ENCODE assay signal across 26 cellular contexts in genomic region chr6:20474756-20475542, GRCh38. TPM values are rescaled to one million over a fixed set of nuclear protein-coding genes. Genes with fewer than 3 reads are reported as not detected.
DNase-seq lines count a peak whose midpoint lies in the region; ATAC-seq and TF ChIP-seq lines count a peak whose summit lies in the region.
"Had no signal": no experiment of that assay in that cellular context is flagged by ENCODE, and none has a peak within 500 bp of the region (broad histone marks: within the 10 kb centered on the region; RNA-seq: fewer than 3 reads in every experiment).

No MANE protein-coding gene starts in this region.

- intact Hi-C loops in IMR-90 (cut with micrococcal nuclease) (no loop called here), esophagus squamous epithelium (cut with DNase I) (no loop called here)
- intact Hi-C loops in dendritic cell treated with granulocyte-macrophage colony-stimulating factor and Interleukin-4, amounts not matched to agents 40 ng/mL and 50 ng/mL, for 4 days (cut with micrococcal nuclease) = no loop called here
- intact Hi-C loops in activated CD4-positive, alpha-beta memory T cell treated with anti-CD3 and anti-CD28 coated beads for 36 hours (cut with micrococcal nuclease) = no loop called here

- no peak for ATAC-seq in IMR-90 (ENCODE audit: low read depth)
- no peak for ATAC-seq in HG03135 (IDR thresholded peaks at IDR 0.05; ENCODE audit: unreplicated experiment)
- ATAC-seq in SK-N-SH treated with all-trans-retinoic acid at 6 μM for 48 hours = no peak
- ATAC-seq: Right ventricle myocardium inferior had no signal

- no peak overlapping the region for H3K14ac ChIP-seq in IMR-90 (replicated peaks; ENCODE audit: low read depth, low read length)

- H3K27me3 Mint-ChIP-seq in dendritic cell treated with granulocyte-macrophage colony-stimulating factor and Interleukin-4, amounts not matched to agents 40 ng/mL and 50 ng/mL, for 4 days = no peaks in the 10 kb centered on the region
- no peaks in the 10 kb centered on the region for H3K27me3 Mint-ChIP-seq in activated CD4-positive, alpha-beta memory T cell treated with anti-CD3 and anti-CD28 coated beads for 36 hours
- H3K27me3 Mint-ChIP-seq: CD8-positive, alpha-beta memory T cell; IgD-negative memory B cell had no signal

- peaks cover 44% of the 10 kb centered on the region for H3K4me1 Mint-ChIP-seq in dendritic cell treated with granulocyte-macrophage colony-stimulating factor and Interleukin-4, amounts not matched to agents 40 ng/mL and 50 ng/mL, for 4 days (ENCODE audit: low read depth)
- peaks cover 2% of the 10 kb centered on the region for H3K4me1 Mint-ChIP-seq in activated CD4-positive, alpha-beta memory T cell treated with anti-CD3 and anti-CD28 coated beads for 36 hours (ENCODE audit: low read depth)

- no peaks in the 10 kb centered on the region for H3K27me3 ChIP-seq in IMR-90 (ENCODE audit: control insufficient read depth, insufficient read depth, low read length)
- H3K27me3 ChIP-seq in esophagus squamous epithelium = no peaks in the 10 kb centered on the region
- H3K27me3 ChIP-seq: BLaER1, SJSA1 had no signal

- H3K4me3 Mint-ChIP-seq in dendritic cell treated with granulocyte-macrophage colony-stimulating factor and Interleukin-4, amounts not matched to agents 40 ng/mL and 50 ng/mL, for 4 days = no peak overlapping the region
- no peak overlapping the region for H3K4me3 Mint-ChIP-seq in activated CD4-positive, alpha-beta memory T cell treated with anti-CD3 and anti-CD28 coated beads for 36 hours
- H3K4me3 Mint-ChIP-seq: CD8-positive, alpha-beta memory T cell; IgD-negative memory B cell had no signal

- H3K36me3 Mint-ChIP-seq in dendritic cell treated with granulocyte-macrophage colony-stimulating factor and Interleukin-4, amounts not matched to agents 40 ng/mL and 50 ng/mL, for 4 days (ENCODE audit: low read depth) = peaks cover 36% of the 10 kb centered on the region
- peaks cover 4% of the 10 kb centered on the region for H3K36me3 Mint-ChIP-seq in activated CD4-positive, alpha-beta memory T cell treated with anti-CD3 and anti-CD28 coated beads for 36 hours

- POLR2A ChIA-PET in IMR-90 (lab: Charles Lee; ENCODE audit: unreplicated experiment) = no interaction called here
- POLR2A ChIA-PET in activated CD4-positive, alpha-beta memory T cell treated with anti-CD3 and anti-CD28 coated beads for 36 hours (lab: Charles Lee) = no interaction called here

- H3K9ac ChIP-seq in IMR-90 (ENCODE audit: low read depth, low read length) = no peak overlapping the region
- H3K9ac ChIP-seq: BLaER1, GM23248 had no signal

- no peaks in the 10 kb centered on the region for H3K9me3 ChIP-seq in IMR-90 (ENCODE audit: control insufficient read depth, insufficient read depth, low read length)
- no peaks in the 10 kb centered on the region for H3K9me3 ChIP-seq in esophagus squamous epithelium
- H3K9me3 ChIP-seq: BLaER1, HAP-1, SJSA1 had no signal

- H4K5ac ChIP-seq in IMR-90 (ENCODE audit: low read depth, low read length) = no peak overlapping the region

- H2AK9ac ChIP-seq in IMR-90 (replicated peaks; ENCODE audit: low read depth, low read length, poor library complexity) = no peak overlapping the region

- no peak overlapping the region for H3K23ac ChIP-seq in IMR-90 (ENCODE audit: low read depth, low read length)

- peak overlapping the region; percentile 33 for H3K27ac Mint-ChIP-seq in dendritic cell treated with granulocyte-macrophage colony-stimulating factor and Interleukin-4, amounts not matched to agents 40 ng/mL and 50 ng/mL, for 4 days
- H3K27ac Mint-ChIP-seq in activated CD4-positive, alpha-beta memory T cell treated with anti-CD3 and anti-CD28 coated beads for 36 hours = no peak overlapping the region
- H3K27ac Mint-ChIP-seq: IgD-negative memory B cell had no signal

- CTCF ChIA-PET in IMR-90 (lab: Yijun Ruan, JAX) = no interaction called here
- CTCF ChIA-PET in activated CD4-positive, alpha-beta memory T cell treated with anti-CD3 and anti-CD28 coated beads for 36 hours (lab: Charles Lee) = no interaction called here

- no peak overlapping the region for H2AK5ac ChIP-seq in IMR-90 (ENCODE audit: low read depth, low read length)

- H2AFZ ChIP-seq in IMR-90 (replicated peaks; ENCODE audit: low read length, poor library complexity) = no peak overlapping the region
- H2AFZ ChIP-seq: GM23248 had no signal

- in situ Hi-C loops in IMR-90 (cut with MboI; ENCODE audit: low sequenced_read_pairs) = no loop called here

- no CpG with 5 or more reads among the region's 8 CpGs for WGBS in IMR-90 (ENCODE audit: extremely low coverage in 2 of 2, insufficient read length in 1 of 2), 2 experiments
- 86 to 92% methylated on average over 8 of the region's 8 CpGs for WGBS in esophagus squamous epithelium, 2 donors

- peaks cover 39% of the 10 kb centered on the region for H4K20me1 ChIP-seq in IMR-90 (ENCODE audit: insufficient read depth, low read length)

- H3K18ac ChIP-seq in IMR-90 (ENCODE audit: low read depth, low read length) = no peak overlapping the region

- no peak overlapping the region for H2BK15ac ChIP-seq in IMR-90 (ENCODE audit: low read depth, low read length)

- no peak overlapping the region for H2BK20ac ChIP-seq in IMR-90 (ENCODE audit: low read depth, low read length)

- no peak overlapping the region for H3K4ac ChIP-seq in IMR-90 (ENCODE audit: low read depth, low read length)

- peaks cover 4% of the 10 kb centered on the region; the same call in 1 of the 2 replicates for H3K36me3 ChIP-seq in IMR-90 (ENCODE audit: control insufficient read depth, insufficient read depth, low read length)
- H3K36me3 ChIP-seq in esophagus squamous epithelium = no peaks in the 10 kb centered on the region

- no peaks in the 10 kb centered on the region for H3K4me1 ChIP-seq in IMR-90 (ENCODE audit: control insufficient read depth, insufficient read depth, low read length)
- H3K4me1 ChIP-seq in esophagus squamous epithelium = no peaks in the 10 kb centered on the region
- H3K4me1 ChIP-seq: HAP-1, SJSA1 had no signal

- no peak overlapping the region for H4K8ac ChIP-seq in IMR-90 (ENCODE audit: low read depth in 2 of 2, low read length in 2 of 2)

- dilution Hi-C loops in IMR-90 (cut with HindIII; ENCODE audit: low sequenced_read_pairs, unreplicated experiment) = no loop called here

- no TSS peak for BruUV-seq in IMR-90 (replicated peaks; lab: Mats Ljungman, UMichigan)

- DNase-seq in IMR-90 = no peak
- DNase-seq in MV-4-11 (lab: John Stamatoyannopoulos, UW) = peak; percentile 56
- DNase-seq in esophagus squamous epithelium (lab: John Stamatoyannopoulos, UW) = no peak
- DNase-seq in activated CD4-positive, alpha-beta memory T cell treated with anti-CD3 and anti-CD28 coated beads for 36 hours = no peak
- DNase-seq: ACHN; Calu3; CD8-positive, alpha-beta memory T cell; DMS153; GM23248; Kasumi-1; NCI-H1092 treated with DMSO at 0.1 percent for 48 hours; NCI-H146; NCI-H2029 treated with DMSO at 0.1 percent for 48 hours; NCI-H345; NCI-H524; NCI-H774; NK-92 treated with Interleukin-12 subunit alpha and Interleukin-12 subunit beta, amount 100 ng/mL, for 24 hours; OCI-M1 had no signal

- H3K9me1 ChIP-seq in IMR-90 (ENCODE audit: insufficient read depth, low read length) = peaks cover 14% of the 10 kb centered on the region

- no peak overlapping the region for H3K27ac ChIP-seq in IMR-90 (ENCODE audit: insufficient read depth, low read length)
- no peak overlapping the region for H3K27ac ChIP-seq in esophagus squamous epithelium
- H3K27ac ChIP-seq: BLaER1, GM23248, SJSA1 had no signal

- TF ChIP-seq RAD21 in IMR-90 (IDR thresholded peaks at IDR 0.05; ENCODE audit: low read length) = no peak

- H2BK120ac ChIP-seq in IMR-90 (ENCODE audit: low read depth, low read length) = no peak overlapping the region

- no peak overlapping the region for H2BK5ac ChIP-seq in IMR-90 (ENCODE audit: low read depth, low read length, poor library complexity, severe bottlenecking)

- no peak overlapping the region for H3K56ac ChIP-seq in IMR-90 (ENCODE audit: extremely low read depth, insufficient read depth, low read length)

- no peak for TF ChIP-seq POLR2A in IMR-90 (IDR thresholded peaks at IDR 0.05; ENCODE audit: low read depth, low read length)
- TF ChIP-seq POLR2A in esophagus squamous epithelium (IDR thresholded peaks at IDR 0.05) = no peak

- TF ChIP-seq CTCF in IMR-90 (conservative IDR thresholded peaks at IDR 0.05; ENCODE audit: low read depth, low read length) (no peak), esophagus squamous epithelium (IDR thresholded peaks at IDR 0.05) (no peak)

- no peak overlapping the region for H3K4me2 ChIP-seq in IMR-90 (ENCODE audit: low read depth, low read length)
- H3K4me2 ChIP-seq: BLaER1 had no signal

- H3K4me3 ChIP-seq in IMR-90 (ENCODE audit: insufficient read depth, low read depth, low read length) (no peak overlapping the region), esophagus squamous epithelium (no peak overlapping the region)
- H3K4me3 ChIP-seq: BLaER1, GM23248, HAP-1, SJSA1 had no signal

- H4K91ac ChIP-seq in IMR-90 (ENCODE audit: insufficient read depth, low read depth, low read length) = no peak overlapping the region

- H3K9me3 Mint-ChIP-seq in dendritic cell treated with granulocyte-macrophage colony-stimulating factor and Interleukin-4, amounts not matched to agents 40 ng/mL and 50 ng/mL, for 4 days = no peaks in the 10 kb centered on the region
- H3K9me3 Mint-ChIP-seq in activated CD4-positive, alpha-beta memory T cell treated with anti-CD3 and anti-CD28 coated beads for 36 hours = no peaks in the 10 kb centered on the region
- H3K9me3 Mint-ChIP-seq: CD8-positive, alpha-beta memory T cell; IgD-negative memory B cell had no signal

- peaks cover 46 to 82% of the 10 kb centered on the region in 2 experiments for H3K79me1 ChIP-seq in IMR-90 (ENCODE audit: low read depth in 1 of 2, low read length in 2 of 2)

TF ChIP-seq in IMR-90, 13 proteins besides CTCF, POLR2A, EP300 and RAD21:
- TF ChIP-seq RCOR1 (IDR thresholded peaks at IDR 0.05; ENCODE audit: insufficient replicate concordance, low read length) = no peak
- TF ChIP-seq CEBPB (IDR thresholded peaks at IDR 0.05; ENCODE audit: low read depth, low read length) = peak; percentile 75

TF ChIP-seq in SK-N-SH treated with all-trans-retinoic acid at 6 μM for 48 hours, 23 proteins besides CTCF, POLR2A, EP300 and RAD21 (continues in another document):
- TF ChIP-seq RARB (CRISPR knock-in tag; IDR thresholded peaks at IDR 0.05) (no peak), CSDC2 (CRISPR knock-in tag; IDR thresholded peaks at IDR 0.05) (no peak), PPARA (CRISPR knock-in tag; IDR thresholded peaks at IDR 0.05; ENCODE audit: borderline replicate concordance) (no peak), ZFP3 (CRISPR knock-in tag; IDR thresholded peaks at IDR 0.05) (no peak), OSR1 (CRISPR knock-in tag; IDR thresholded peaks at IDR 0.05) (no peak), BACH2 (CRISPR knock-in tag; IDR thresholded peaks at IDR 0.05; ENCODE audit: borderline replicate concordance) (no peak), ESRRG (CRISPR knock-in tag; IDR thresholded peaks at IDR 0.05) (no peak), ZNF8 (CRISPR knock-in tag; IDR thresholded peaks at IDR 0.05) (no peak)

RNA-seq across cellular contexts. Expression of gene CDKAL1, which starts 59.3 kb away (rescaled TPM):
- 13.1 and 17.5 TPM in 2 replicates for total RNA-seq in IMR-90 (2012; rRNA removed)
- polyA plus RNA-seq in IMR-90 (2012; rRNA removed) = 3.1 and 3.7 TPM in 2 replicates
- polyA plus RNA-seq in IMR-90 (2012; cell fraction: cytosol; rRNA removed) = 0.79 and 1.1 TPM in 2 replicates
- polyA plus RNA-seq in IMR-90 (2012; cell fraction: nucleus; rRNA removed; ENCODE audit: low replicate concordance) = 0.50 and 4.1 TPM in 2 replicates
- 10 to 100 TPM in 3 of 4 donors, 1 to 10 TPM in 1; 6.5 to 13.0 (median 10.7) TPM for total RNA-seq in esophagus squamous epithelium
- 10 to 100 TPM; 23.1 to 23.2 TPM for total RNA-seq in activated CD4-positive, alpha-beta memory T cell treated with anti-CD3 and anti-CD28 coated beads for 36 hours
